Comparison of ENCODE assay signal across 24 cellular contexts in the genomic region with DNA sequence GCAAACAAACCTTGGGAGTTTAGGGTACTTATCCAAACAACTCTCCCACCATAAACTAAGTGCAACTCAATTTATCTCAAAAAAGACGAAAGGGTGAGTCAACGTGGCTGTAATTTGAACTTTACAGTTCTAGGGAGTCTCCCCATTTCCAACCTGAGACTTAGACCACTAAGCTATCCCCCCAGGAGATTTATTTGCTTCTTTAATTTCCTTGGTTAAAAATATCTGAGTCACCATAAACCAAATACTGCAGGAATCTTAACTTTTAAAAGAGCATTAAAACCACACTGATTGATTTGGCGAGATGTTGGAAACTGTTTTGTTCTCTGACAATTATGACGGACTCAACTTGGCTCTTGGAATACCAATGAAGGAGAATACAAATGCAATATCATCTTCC.
"Had no signal": no experiment of that assay in that cellular context is flagged by ENCODE, and none has a peak within 500 bp of the region (broad histone marks: within the 10 kb centered on the region; RNA-seq: fewer than 3 reads in every experiment).

No MANE protein-coding gene starts in this region.

- ATAC-seq: activated T-cell treated with anti-CD3 and anti-CD28 coated beads, Interleukin-2, amount 50 U/mL, for 72 hours; natural killer cell had no signal

- H3K9me3 ChIP-seq: left ventricle myocardium inferior, right atrium auricular region, tibial artery had no signal

- H3K9me3 Mint-ChIP-seq: mesothelial cell of epicardium had no signal

- H3K36me3 Mint-ChIP-seq: activated CD4-positive, alpha-beta memory T cell treated with anti-CD3 and anti-CD28 coated beads for 36 hours; activated naive CD4-positive, alpha-beta T cell treated with anti-CD3 and anti-CD28 coated beads, Interleukin-2, amount 10 ng/mL, durations not matched to agents 7 days and 5 days; mesothelial cell of epicardium; natural killer cell had no signal

- H3K27me3 ChIP-seq: right atrium auricular region, spleen, tibial artery had no signal

- H3K4me3 Mint-ChIP-seq: activated B cell treated with CpG ODN at 0.5 μM for 24 hours; activated CD4-positive, alpha-beta memory T cell treated with anti-CD3 and anti-CD28 coated beads for 36 hours; activated naive CD4-positive, alpha-beta T cell treated with anti-CD3 and anti-CD28 coated beads, Interleukin-2, amount 10 ng/mL, durations not matched to agents 7 days and 5 days; activated T-cell treated with anti-CD3 and anti-CD28 coated beads, Interleukin-2, amount 50 U/mL, for 72 hours; mesothelial cell of epicardium; natural killer cell; stimulated activated naive CD8-positive, alpha-beta T cell treated with anti-CD3 and anti-CD28 coated beads, Interleukin-15, Interleukin-2, amounts not matched to agents 100 ng/mL and 50 ng/mL, for 24 hours had no signal

- H3K27me3 Mint-ChIP-seq: activated B cell treated with CpG ODN at 0.5 μM for 24 hours; activated CD4-positive, alpha-beta memory T cell treated with anti-CD3 and anti-CD28 coated beads for 36 hours; activated naive CD4-positive, alpha-beta T cell treated with anti-CD3 and anti-CD28 coated beads, Interleukin-2, amount 10 ng/mL, durations not matched to agents 7 days and 5 days; stimulated activated naive CD8-positive, alpha-beta T cell treated with anti-CD3 and anti-CD28 coated beads, Interleukin-15, Interleukin-2, amounts not matched to agents 100 ng/mL and 50 ng/mL, for 24 hours had no signal

- H3K4me3 ChIP-seq: left ventricle myocardium inferior, right atrium auricular region, spleen, tibial artery had no signal

- H3K36me3 ChIP-seq: left ventricle myocardium inferior, right atrium auricular region, spleen, tibial artery had no signal

- FAIRE-seq: frontal cortex had no signal

- H3K4me1 Mint-ChIP-seq: activated B cell treated with CpG ODN at 0.5 μM for 24 hours; activated naive CD4-positive, alpha-beta T cell treated with anti-CD3 and anti-CD28 coated beads, Interleukin-2, amount 10 ng/mL, durations not matched to agents 7 days and 5 days; natural killer cell had no signal

- H3K27ac ChIP-seq: left ventricle myocardium inferior, right atrium auricular region, spleen, tibial artery had no signal

- H3K27ac Mint-ChIP-seq: activated B cell treated with CpG ODN at 0.5 μM for 24 hours; activated CD4-positive, alpha-beta memory T cell treated with anti-CD3 and anti-CD28 coated beads for 36 hours; activated naive CD4-positive, alpha-beta T cell treated with anti-CD3 and anti-CD28 coated beads, Interleukin-2, amount 10 ng/mL, durations not matched to agents 7 days and 5 days; activated T-cell treated with anti-CD3 and anti-CD28 coated beads, Interleukin-2, amount 50 U/mL, for 72 hours; mesothelial cell of epicardium; natural killer cell; progenitor cell of endocrine pancreas; stimulated activated naive CD8-positive, alpha-beta T cell treated with anti-CD3 and anti-CD28 coated beads, Interleukin-15, Interleukin-2, amounts not matched to agents 100 ng/mL and 50 ng/mL, for 24 hours had no signal

- H3K4me1 ChIP-seq: right atrium auricular region, spleen had no signal

- DNase-seq: activated B cell treated with CpG ODN at 0.5 μM for 24 hours; activated CD4-positive, alpha-beta memory T cell treated with anti-CD3 and anti-CD28 coated beads for 36 hours; activated CD4-positive, alpha-beta T cell treated with anti-CD3 and anti-CD28 coated beads for 4 hours; activated effector memory CD4-positive, alpha-beta T cell treated with Interleukin-2 at 50 U/mL for 16 hours; activated naive CD4-positive, alpha-beta T cell treated with anti-CD3 and anti-CD28 coated beads, Interleukin-2, amount 10 ng/mL, durations not matched to agents 7 days and 5 days; activated T-cell treated with anti-CD3 and anti-CD28 coated beads, Interleukin-2, amount 50 U/mL, for 72 hours; central memory CD4-positive, alpha-beta T cell; dermis blood vessel endothelial cell; effector CD8-positive, alpha-beta T cell; erythroblast; glutamatergic neuron; hippocampal formation; kidney glomerular epithelial cell; left ventricle myocardium inferior; natural killer cell; spleen; stimulated activated CD4-positive, alpha-beta T cell treated with anti-CD3 and anti-CD28 coated beads, Interleukin-4, amount 100 ng/mL, for 4 hours; T1000; tibial artery had no signal
